In the genomic region with DNA sequence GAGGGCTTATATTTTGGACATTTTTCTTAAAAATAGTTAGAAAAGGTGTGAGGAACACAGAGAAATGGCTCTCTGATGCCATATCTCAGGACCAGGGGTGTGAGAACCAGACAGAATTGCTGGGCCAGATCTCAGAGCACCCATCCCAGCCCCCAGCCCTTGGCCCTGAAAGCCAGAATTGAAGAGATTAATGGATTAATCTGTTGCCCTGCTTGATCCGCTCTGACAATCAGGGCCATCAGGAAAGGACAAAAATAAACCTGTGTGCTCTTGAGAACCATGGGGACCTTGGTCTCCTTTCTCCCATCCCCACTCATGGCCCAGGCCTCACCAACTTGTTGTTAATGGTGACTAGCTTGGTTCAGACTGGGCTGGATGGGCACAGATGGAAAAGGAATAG, we compare ENCODE assay signal across 9 cellular contexts.
"Had no signal": no experiment of that assay in that cellular context is flagged by ENCODE, and none has a peak within 500 bp of the region (broad histone marks: within the 10 kb centered on the region; RNA-seq: fewer than 3 reads in every experiment).

No MANE protein-coding gene starts in this region.

- H3K4me3 ChIP-seq: GM23338 had no signal

- H3K4me1 Mint-ChIP-seq: IgD-negative memory B cell had no signal

- H3K27ac Mint-ChIP-seq: GM23338, H9, IgD-negative memory B cell had no signal

- ATAC-seq: GM23338 had no signal

- H3K9me3 Mint-ChIP-seq: GM23338, H9, IgD-negative memory B cell had no signal

- FAIRE-seq: H1, H54, HTR-8/SVneo had no signal

- H3K4me3 Mint-ChIP-seq: GM23338, H9, IgD-negative memory B cell had no signal

- H3K27ac ChIP-seq: KMS-11 had no signal

- DNase-seq: H9, HCEC 1CT, KBM-7 had no signal

- H3K27me3 Mint-ChIP-seq: IgD-negative memory B cell had no signal
